In the genomic region with DNA sequence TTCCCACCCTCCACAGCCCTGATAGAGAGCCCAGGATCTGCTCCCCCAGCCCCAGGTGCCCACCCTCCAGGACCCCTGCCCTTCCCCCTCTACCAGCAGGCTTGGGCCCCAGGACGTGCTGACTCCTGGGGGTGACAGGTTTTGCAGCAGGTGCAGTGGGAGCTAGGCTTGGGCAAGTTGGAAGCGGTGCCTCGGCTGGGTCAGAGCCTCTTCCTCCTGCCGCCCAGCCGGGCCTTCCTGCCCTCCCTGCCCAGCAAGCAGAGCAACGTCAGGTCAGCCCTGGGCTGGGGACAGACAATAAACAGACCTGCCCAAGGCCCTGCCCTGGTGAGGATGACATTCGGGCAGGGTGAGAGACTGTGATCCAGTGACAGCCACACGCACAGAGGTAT, we compare ENCODE assay signal across 14 cellular contexts. TPM values are rescaled to one million over a fixed set of nuclear protein-coding genes. Genes with fewer than 3 reads are reported as not detected.
A peak's percentile ranks its signal among the peaks of the same experiment; 100 is the strongest.
DNase-seq lines count a peak whose midpoint lies in the region; ATAC-seq and TF ChIP-seq lines count a peak whose summit lies in the region.
"Had no signal": no experiment of that assay in that cellular context is flagged by ENCODE, and none has a peak within 500 bp of the region (broad histone marks: within the 10 kb centered on the region; RNA-seq: fewer than 3 reads in every experiment).

No MANE protein-coding gene starts in this region.

- H3K36me3 Mint-ChIP-seq in GM23338 (ENCODE audit: low read depth) (no peaks in the 10 kb centered on the region), chondrocyte (ENCODE audit: low read depth) (no peaks in the 10 kb centered on the region), progenitor cell of endocrine pancreas (ENCODE audit: insufficient read depth) (peaks cover 7% of the 10 kb centered on the region)
- no peaks in the 10 kb centered on the region for H3K36me3 Mint-ChIP-seq in T-helper 2 cell treated with Interferon-gamma antibody and Interleukin-4, amounts not matched to agents 5 μg/mL and 100 μg/mL, for 36 hours (ENCODE audit: low read depth)

- no peak overlapping the region for H2AFZ ChIP-seq in GM23338

- H3K27me3 Mint-ChIP-seq in GM23338 (ENCODE audit: insufficient read depth, low read depth, poor library complexity): peaks cover 10% of the 10 kb centered on the region
- H3K27me3 Mint-ChIP-seq in chondrocyte (ENCODE audit: low read depth): peaks cover 7% of the 10 kb centered on the region
- H3K27me3 Mint-ChIP-seq in progenitor cell of endocrine pancreas: peaks cover 3% of the 10 kb centered on the region
- peaks cover 6% of the 10 kb centered on the region for H3K27me3 Mint-ChIP-seq in T-helper 2 cell treated with Interferon-gamma antibody and Interleukin-4, amounts not matched to agents 5 μg/mL and 100 μg/mL, for 36 hours (ENCODE audit: low read depth)

- H3K4me1 ChIP-seq in GM23338 (ENCODE audit: insufficient read depth): peaks cover 5% of the 10 kb centered on the region; the same call in 1 of the 2 replicates
- H3K4me1 ChIP-seq in mucosa of descending colon (ENCODE audit: low read depth): no peaks in the 10 kb centered on the region

- H3K27ac ChIP-seq in 22Rv1 (no peak overlapping the region), GM23338 (ENCODE audit: low read depth) (no peak overlapping the region)

- H4K20me1 ChIP-seq in GM23338 (replicated peaks; ENCODE audit: insufficient read depth): no peaks in the 10 kb centered on the region

- H3K36me3 ChIP-seq in GM23338 (ENCODE audit: insufficient read depth) (no peaks in the 10 kb centered on the region), mucosa of descending colon (ENCODE audit: low read depth) (no peaks in the 10 kb centered on the region)

- no peak overlapping the region for H3K27ac Mint-ChIP-seq in GM23338
- H3K27ac Mint-ChIP-seq in chondrocyte (ENCODE audit: unreplicated experiment): no peak overlapping the region
- H3K27ac Mint-ChIP-seq in progenitor cell of endocrine pancreas: no peak overlapping the region
- H3K27ac Mint-ChIP-seq in T-helper 2 cell treated with Interferon-gamma antibody and Interleukin-4, amounts not matched to agents 5 μg/mL and 100 μg/mL, for 36 hours: no peak overlapping the region
- H3K27ac Mint-ChIP-seq: activated T-helper 2 cell treated with anti-CD3 and anti-CD28 coated beads, Interferon-gamma antibody, Interleukin-2, Interleukin-4, amounts not matched to agents 10 μg/mL and 5 μg/mL and 100 μg/mL, durations not matched to agents 14 hours and 24 hours and 36 hours had no signal

- H3K4me3 Mint-ChIP-seq in GM23338 (no peak overlapping the region), chondrocyte (ENCODE audit: unreplicated experiment) (no peak overlapping the region), progenitor cell of endocrine pancreas (ENCODE audit: low read depth) (no peak overlapping the region)
- no peak overlapping the region for H3K4me3 Mint-ChIP-seq in T-helper 2 cell treated with Interferon-gamma antibody and Interleukin-4, amounts not matched to agents 5 μg/mL and 100 μg/mL, for 36 hours

- no peaks in the 10 kb centered on the region for H3K27me3 ChIP-seq in GM23338 (ENCODE audit: insufficient read depth)

- ATAC-seq in GM23338 (peak; percentile 54), mucosa of descending colon (peak; percentile 37)

- H3K9me3 Mint-ChIP-seq in GM23338 (no peaks in the 10 kb centered on the region; the same call in 2 of the 3 replicates), chondrocyte (ENCODE audit: low read depth) (peaks cover 5% of the 10 kb centered on the region), progenitor cell of endocrine pancreas (ENCODE audit: low read depth) (peaks cover 4% of the 10 kb centered on the region)
- no peaks in the 10 kb centered on the region for H3K9me3 Mint-ChIP-seq in T-helper 2 cell treated with Interferon-gamma antibody and Interleukin-4, amounts not matched to agents 5 μg/mL and 100 μg/mL, for 36 hours
- H3K9me3 Mint-ChIP-seq: activated T-helper 2 cell treated with anti-CD3 and anti-CD28 coated beads, Interferon-gamma antibody, Interleukin-2, Interleukin-4, amounts not matched to agents 10 μg/mL and 5 μg/mL and 100 μg/mL, durations not matched to agents 14 hours and 24 hours and 36 hours had no signal

- peak; percentile 49 for TF ChIP-seq CTCF in 22Rv1 (IDR thresholded peaks at IDR 0.05)
- no peak for TF ChIP-seq CTCF in GM23338 (conservative IDR thresholded peaks at IDR 0.05; ENCODE audit: low read depth in 2 of 2)
- peak; percentile 67 for TF ChIP-seq CTCF in chondrocyte (IDR thresholded peaks at IDR 0.05)
- TF ChIP-seq CTCF in mucosa of descending colon (IDR thresholded peaks at IDR 0.05): no peak
- TF ChIP-seq CTCF in progenitor cell of endocrine pancreas (IDR thresholded peaks at IDR 0.05; ENCODE audit: unreplicated experiment): no peak

- DNase-seq in GM23338 (ENCODE audit: low spot score) (no peak), chondrocyte (ENCODE audit: low spot score) (no peak), mucosa of descending colon (no peak), progenitor cell of endocrine pancreas (ENCODE audit: low spot score, unreplicated experiment) (no peak), SIG-M5 (lab: John Stamatoyannopoulos, UW) (no peak), GM19238 (ENCODE audit: insufficient read length, low spot score) (no peak)
- no peak for DNase-seq in T-helper 2 cell treated with Interferon-gamma antibody and Interleukin-4, amounts not matched to agents 5 μg/mL and 100 μg/mL, for 36 hours (ENCODE audit: low spot score)

- no peaks in the 10 kb centered on the region for H3K79me2 ChIP-seq in GM23338 (replicated peaks; ENCODE audit: insufficient read depth)

- no peak overlapping the region for H3K4me3 ChIP-seq in GM23338
- no peak overlapping the region for H3K4me3 ChIP-seq in mucosa of descending colon
- H3K4me3 ChIP-seq: skin epidermis had no signal

- H3K4me1 Mint-ChIP-seq in GM23338: peaks cover 3% of the 10 kb centered on the region; the same call in 2 of the 3 replicates
- no peaks in the 10 kb centered on the region for H3K4me1 Mint-ChIP-seq in chondrocyte (ENCODE audit: low read depth)
- peaks cover 4% of the 10 kb centered on the region for H3K4me1 Mint-ChIP-seq in progenitor cell of endocrine pancreas (ENCODE audit: low read depth)
- H3K4me1 Mint-ChIP-seq in T-helper 2 cell treated with Interferon-gamma antibody and Interleukin-4, amounts not matched to agents 5 μg/mL and 100 μg/mL, for 36 hours (ENCODE audit: low read depth): no peaks in the 10 kb centered on the region

- no peak overlapping the region for H3K4me2 ChIP-seq in GM23338

- peaks cover 3% of the 10 kb centered on the region; the same call in 1 of the 2 replicates for H3F3A ChIP-seq in GM23338 (replicated peaks; ENCODE audit: low read depth)

- intact Hi-C loops in mucosa of descending colon (cut with DNase I, micrococcal nuclease): loop anchor here in 1 of 2 donors (5.0 kb wide), 1 partner anchor 65 kb away; no protein-coding TSS in a partner anchor

- H3K9me2 ChIP-seq in GM23338 (ENCODE audit: insufficient read depth): no peaks in the 10 kb centered on the region

- no peaks in the 10 kb centered on the region for H3K9me3 ChIP-seq in mucosa of descending colon

TF ChIP-seq in GM23338, 12 proteins besides CTCF, POLR2A, EP300 and RAD21 (continues in another document):
- TF ChIP-seq JUNB (IDR thresholded peaks at IDR 0.05; ENCODE audit: unreplicated experiment) (no peak), EZH2 (IDR thresholded peaks at IDR 0.05; ENCODE audit: low read depth, unreplicated experiment) (no peak)

RNA-seq across cellular contexts. Expression of a gene that starts 9.2 kb away (rescaled TPM):
- 3.8 and 6.2 TPM in 2 replicates for total RNA-seq in GM23338 (2014; rRNA removed; shearing (Covaris generic))
- polyA plus RNA-seq in GM23338 (2016; fragmentation: Nextera tagmentation; extraction: Ambion mirVana): 2.8 and 3.6 TPM in 2 replicates
- total RNA-seq in chondrocyte (not detected in 3 replicates), mucosa of descending colon (under 1 TPM in 1 of 3 donors, not detected in 2; 0.14 TPM), progenitor cell of endocrine pancreas (0.89 and 0.93 TPM in 2 replicates)
- total RNA-seq: activated T-helper 2 cell treated with anti-CD3 and anti-CD28 coated beads, Interferon-gamma antibody, Interleukin-2, Interleukin-4, amounts not matched to agents 10 μg/mL and 5 μg/mL and 100 μg/mL, durations not matched to agents 14 hours and 24 hours and 36 hours; frontal cortex had no signal

RNA-seq across cellular contexts. Expression of a gene that starts 16.5 kb away (rescaled TPM):
- not detected in 2 replicates for total RNA-seq in GM23338 (2014; rRNA removed; shearing (Covaris generic))
- not detected in 2 replicates for polyA plus RNA-seq in GM23338 (2016; fragmentation: Nextera tagmentation; extraction: Ambion mirVana)
- not detected in 3 replicates for total RNA-seq in chondrocyte
- not detected for total RNA-seq in mucosa of descending colon
- not detected in 2 replicates for total RNA-seq in progenitor cell of endocrine pancreas
- total RNA-seq: activated T-helper 2 cell treated with anti-CD3 and anti-CD28 coated beads, Interferon-gamma antibody, Interleukin-2, Interleukin-4, amounts not matched to agents 10 μg/mL and 5 μg/mL and 100 μg/mL, durations not matched to agents 14 hours and 24 hours and 36 hours; frontal cortex; mammary epithelial cell; ureter had no signal
- polyA plus RNA-seq: mammary epithelial cell had no signal

RNA-seq across cellular contexts. Expression of a gene that starts 57.3 kb away (rescaled TPM):
- total RNA-seq in GM23338 (2014; rRNA removed; shearing (Covaris generic)): not detected in 2 replicates
- not detected in 2 replicates for polyA plus RNA-seq in GM23338 (2016; fragmentation: Nextera tagmentation; extraction: Ambion mirVana)
- total RNA-seq in chondrocyte: not detected in 3 replicates
- not detected for total RNA-seq in mucosa of descending colon
- not detected in 2 replicates for total RNA-seq in progenitor cell of endocrine pancreas
- total RNA-seq: activated T-helper 2 cell treated with anti-CD3 and anti-CD28 coated beads, Interferon-gamma antibody, Interleukin-2, Interleukin-4, amounts not matched to agents 10 μg/mL and 5 μg/mL and 100 μg/mL, durations not matched to agents 14 hours and 24 hours and 36 hours; frontal cortex; mammary epithelial cell; ureter had no signal
- polyA plus RNA-seq: adipose tissue, mammary epithelial cell had no signal

Comparison
In these comparisons a context has a peak if more than half of its experiments do, and no peak if none do; other contexts are left out.
1. CTCF ChIP-seq: peak in 22Rv1 (single experiment) and chondrocyte (single experiment); none in GM23338 (0 of 2), mucosa of descending colon (single experiment) and progenitor cell of endocrine pancreas (single experiment).